In the genomic region with DNA sequence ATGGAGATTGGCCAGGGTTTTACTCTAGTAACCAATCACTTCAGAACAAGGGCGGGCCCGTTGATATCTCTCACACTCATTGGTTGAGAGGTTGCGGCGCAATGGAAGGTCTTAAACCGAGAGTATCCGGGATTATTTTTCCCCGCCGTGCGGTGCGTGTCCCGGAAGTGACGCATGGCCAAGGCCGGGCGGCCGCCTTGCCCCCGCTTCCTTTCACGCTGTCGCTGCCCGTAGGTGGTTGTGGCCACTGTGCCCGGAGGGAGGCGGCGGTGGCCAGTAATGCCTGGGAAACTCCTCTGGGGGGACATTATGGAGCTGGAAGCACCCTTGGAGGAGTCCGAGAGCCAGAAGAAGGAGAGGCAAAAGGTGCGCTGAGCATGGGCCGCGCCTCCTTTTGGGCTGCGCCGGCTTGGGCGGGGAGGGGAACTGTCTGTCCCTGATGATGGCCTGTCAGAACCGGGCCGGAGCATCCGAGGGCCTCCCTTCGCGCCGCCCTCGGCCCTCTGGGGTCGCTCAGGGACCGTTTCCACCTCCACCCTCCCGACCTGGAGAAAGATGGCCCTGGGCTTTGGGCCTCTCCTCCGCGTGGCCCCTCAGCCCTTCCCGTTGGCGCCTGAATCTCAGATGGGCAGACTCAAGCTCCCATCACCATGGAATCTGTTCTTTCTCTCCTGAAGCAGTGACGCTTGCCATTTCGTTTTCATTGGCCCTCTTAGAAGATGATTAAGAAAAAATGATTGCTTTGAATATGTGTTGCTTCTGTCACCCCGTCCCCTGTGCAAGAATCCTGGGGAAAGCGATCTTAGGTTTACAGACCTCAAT, we compare ENCODE assay signal across 8 cellular contexts. TPM values are rescaled to one million over a fixed set of nuclear protein-coding genes. Genes with fewer than 3 reads are reported as not detected.
A peak's percentile ranks its signal among the peaks of the same experiment; 100 is the strongest.
DNase-seq lines count a peak whose midpoint lies in the region; ATAC-seq and TF ChIP-seq lines count a peak whose summit lies in the region.

A gene with protein sequence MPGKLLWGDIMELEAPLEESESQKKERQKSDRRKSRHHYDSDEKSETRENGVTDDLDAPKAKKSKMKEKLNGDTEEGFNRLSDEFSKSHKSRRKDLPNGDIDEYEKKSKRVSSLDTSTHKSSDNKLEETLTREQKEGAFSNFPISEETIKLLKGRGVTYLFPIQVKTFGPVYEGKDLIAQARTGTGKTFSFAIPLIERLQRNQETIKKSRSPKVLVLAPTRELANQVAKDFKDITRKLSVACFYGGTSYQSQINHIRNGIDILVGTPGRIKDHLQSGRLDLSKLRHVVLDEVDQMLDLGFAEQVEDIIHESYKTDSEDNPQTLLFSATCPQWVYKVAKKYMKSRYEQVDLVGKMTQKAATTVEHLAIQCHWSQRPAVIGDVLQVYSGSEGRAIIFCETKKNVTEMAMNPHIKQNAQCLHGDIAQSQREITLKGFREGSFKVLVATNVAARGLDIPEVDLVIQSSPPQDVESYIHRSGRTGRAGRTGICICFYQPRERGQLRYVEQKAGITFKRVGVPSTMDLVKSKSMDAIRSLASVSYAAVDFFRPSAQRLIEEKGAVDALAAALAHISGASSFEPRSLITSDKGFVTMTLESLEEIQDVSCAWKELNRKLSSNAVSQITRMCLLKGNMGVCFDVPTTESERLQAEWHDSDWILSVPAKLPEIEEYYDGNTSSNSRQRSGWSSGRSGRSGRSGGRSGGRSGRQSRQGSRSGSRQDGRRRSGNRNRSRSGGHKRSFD (plus strand): TSS at position 210 of the 822 bp plus-strand sequence. CDS start 70 bp downstream, at position 280.

- TF ChIP-seq POLR2A in Peyer's patch (IDR thresholded peaks at IDR 0.05), result peak; percentile 48 to 75

- H3K9ac ChIP-seq in KMS-11 (peak within 1 kb of the TSS; percentile 89), muscle layer of colon (ENCODE audit: low read length) (peak within 1 kb of the TSS; percentile 92)

- peaks cover 36% of the 10 kb centered on the region for H3K79me2 ChIP-seq in KMS-11 (ENCODE audit: insufficient read depth, low read depth)

- no peaks in the 10 kb centered on the region for H3K9me3 ChIP-seq in Peyer's patch
- no peaks in the 10 kb centered on the region for H3K9me3 ChIP-seq in muscle layer of colon (ENCODE audit: low read length)

- peak within 1 kb of the TSS; percentile 90 for H3K27ac ChIP-seq in KMS-11
- H3K27ac ChIP-seq in Peyer's patch, result peak within 1 kb of the TSS; percentile 96 to 99 (median 98)
- peak within 1 kb of the TSS; percentile 98 for H3K27ac ChIP-seq in muscle layer of colon (ENCODE audit: low read depth, low read length)

- peaks cover 10% of the 10 kb centered on the region for H3K4me1 ChIP-seq in KMS-11 (ENCODE audit: low read depth, poor library complexity, severe bottlenecking)
- peaks cover 0 to 18% (median 5%) of the 10 kb centered on the region in 4 donors for H3K4me1 ChIP-seq in Peyer's patch
- H3K4me1 ChIP-seq in muscle layer of colon (ENCODE audit: insufficient read depth, low read length), result peaks cover 22% of the 10 kb centered on the region

- H3K4me3 ChIP-seq in KMS-11 (IDR thresholded peaks at IDR 0.05; ENCODE audit: insufficient read depth, low read depth, low read length), result peak within 1 kb of the TSS; percentile 57
- H3K4me3 ChIP-seq in Peyer's patch, result peak within 1 kb of the TSS; percentile 73 to 91 (median 78)
- H3K4me3 ChIP-seq in muscle layer of colon (ENCODE audit: low read depth in 1 of 2, low read length in 2 of 2), result peak within 1 kb of the TSS; percentile 75 to 88

- no peaks in the 10 kb centered on the region for H4K20me1 ChIP-seq in KMS-11 (ENCODE audit: insufficient read depth)

- H3K27me3 ChIP-seq in KMS-11 (ENCODE audit: insufficient read depth, low read depth), result no peaks in the 10 kb centered on the region
- no peaks in the 10 kb centered on the region for H3K27me3 ChIP-seq in Peyer's patch
- no peaks in the 10 kb centered on the region for H3K27me3 ChIP-seq in muscle layer of colon (ENCODE audit: control insufficient read depth in 1 of 2, insufficient read depth in 2 of 2, low read length in 2 of 2)

- H3K36me3 ChIP-seq in KMS-11 (ENCODE audit: insufficient read depth), result no peaks in the 10 kb centered on the region
- H3K36me3 ChIP-seq in Peyer's patch, result no peaks in the 10 kb centered on the region
- H3K36me3 ChIP-seq in muscle layer of colon (ENCODE audit: insufficient read depth, low read length), result no peaks in the 10 kb centered on the region

- DNase-seq in DMS79 (lab: John Stamatoyannopoulos, UW) (peak; percentile 94), Peyer's patch (peak; percentile 96 to 99 (median 97))
- DNase-seq in activated T-cell treated with anti-CD3 and anti-CD28 coated beads, Interleukin-2, amount 50 U/mL, for 48 hours, result peak; percentile 97
- DNase-seq in stimulated activated CD8-positive, alpha-beta memory T cell treated with anti-CD3 and anti-CD28 coated beads, Interleukin-7, amount 100 ng/mL, for 4 hours (ENCODE audit: low read depth in 2 of 2), result peak; percentile 92 to 98

- H3K4me2 ChIP-seq in KMS-11, result peak within 1 kb of the TSS; percentile 68

- ATAC-seq in GM21737 (IDR thresholded peaks at IDR 0.05; ENCODE audit: unreplicated experiment) (peak; percentile 95), esophagus mucosa (peak; percentile 99)

- peak within 1 kb of the TSS; percentile 97 for H2AFZ ChIP-seq in KMS-11 (ENCODE audit: low read depth)

- TF ChIP-seq CTCF in KMS-11 (conservative IDR thresholded peaks at IDR 0.05; ENCODE audit: low read depth, low read length) (no peak), Peyer's patch (IDR thresholded peaks at IDR 0.05) (peak in 3 of 6 experiments; percentile 29 to 47 (median 43))

RNA-seq across cellular contexts. Expression of the gene that starts here (rescaled TPM):
- total RNA-seq in Peyer's patch (10 to 100 TPM in 3 of 4 donors, 1 to 10 TPM in 1; 8.2 to 25.6 (median 16.0) TPM), esophagus mucosa (25.2 TPM)

Comparison
In these comparisons a context has a peak if more than half of its experiments do, and no peak if none do; other contexts are left out.
1. Peak in every context shown above with its lines: DNase-seq, ATAC-seq, H3K4me3 ChIP-seq and H3K27ac ChIP-seq.